Comparison of ENCODE assay signal across 8 cellular contexts in the genomic region with DNA sequence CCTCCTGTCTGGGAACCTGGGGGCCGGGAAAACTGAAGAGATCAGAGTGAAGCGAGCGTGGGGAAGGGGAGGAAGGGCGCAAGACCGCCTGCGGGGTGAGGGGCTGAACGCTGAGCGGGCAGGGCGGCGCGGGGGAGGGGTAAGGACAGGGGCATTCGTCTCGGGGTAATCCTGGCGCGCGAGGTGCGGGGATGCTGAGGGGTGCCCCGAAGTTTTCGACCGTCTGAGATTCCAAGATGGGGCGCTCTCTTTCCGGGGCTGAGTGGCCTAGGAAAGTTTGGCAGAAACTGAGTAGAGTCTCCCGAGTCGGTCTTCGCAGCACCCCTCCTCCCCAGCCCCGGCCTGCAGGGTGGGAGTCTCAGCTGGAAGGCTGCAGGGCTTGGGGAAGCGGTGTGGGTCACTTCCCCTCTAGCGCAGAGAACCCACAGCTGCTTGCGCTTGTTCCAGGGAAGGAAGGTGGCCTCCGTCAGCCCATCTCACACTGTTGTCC. TPM values are rescaled to one million over a fixed set of nuclear protein-coding genes. Genes with fewer than 3 reads are reported as not detected.
DNase-seq lines count a peak whose midpoint lies in the region; ATAC-seq, FAIRE-seq and TF ChIP-seq lines count a peak whose summit lies in the region.

No MANE protein-coding gene starts in this region.

- WGBS in right cardiac atrium, result 3% methylated on average over 30 of the region's 30 CpGs

- no peak for FAIRE-seq in D721Med (lab: Jason Lieb, UNC)

- intact Hi-C loops in right cardiac atrium (cut with DNase I), result loop anchor here in 3 of 4 donors (5.0 to 10.0 kb wide), 5 partner anchors 81 to 241 kb away; a partner anchor contains a TSS

- peaks cover 7% of the 10 kb centered on the region for H3K4me1 ChIP-seq in right cardiac atrium (ENCODE audit: control insufficient read depth, insufficient read depth, low read length)

- H3K4me3 ChIP-seq in right cardiac atrium (ENCODE audit: low read length) (peak overlapping the region; percentile 62), skin epidermis (peak overlapping the region; percentile 36 to 58 (median 46))

- peak; percentile 9 for DNase-seq in activated naive CD4-positive, alpha-beta T cell treated with Interleukin-2 at 50 U/mL for 16 hours
- DNase-seq in activated naive CD4-positive, alpha-beta T cell treated with anti-CD3 and anti-CD28 coated beads, Interleukin-2, amount 50 U/mL, for 16 hours, result no peak
- DNase-seq in activated CD8-positive, alpha-beta memory T cell treated with anti-CD3 and anti-CD28 coated beads, Interleukin-2, amount 50 U/mL, for 48 hours, result peak; percentile 63
- DNase-seq in right cardiac atrium (peak in 2 of 3 donors; percentile 82 to 84), ureter (ENCODE audit: low spot score) (no peak), D721Med (ENCODE audit: insufficient read length, low spot score) (no peak)

- H3K9me3 ChIP-seq in right cardiac atrium (ENCODE audit: control insufficient read depth, low read length), result no peaks in the 10 kb centered on the region

- ATAC-seq in right cardiac atrium (peak; percentile 9 to 17), HG02642 (IDR thresholded peaks at IDR 0.05; ENCODE audit: poor library complexity, unreplicated experiment) (no peak)

- no peaks in the 10 kb centered on the region for H3K27me3 ChIP-seq in right cardiac atrium (ENCODE audit: control insufficient read depth, insufficient read depth)

- H3K27ac ChIP-seq in right cardiac atrium (ENCODE audit: low read length), result peak overlapping the region; percentile 86
- peak overlapping the region in 19 of 21 experiments; percentile 12 to 84 (median 64) for H3K27ac ChIP-seq in skin epidermis

- TF ChIP-seq CTCF in D721Med (IDR thresholded peaks at IDR 0.05; ENCODE audit: insufficient read depth, missing control alignments), result no peak

RNA-seq across cellular contexts. Expression of a gene that starts 0.6 kb away (rescaled TPM):
- 10 to 100 TPM; 16.7 to 30.4 (median 24.9) TPM for total RNA-seq in right cardiac atrium
- 15.5 TPM for polyA plus RNA-seq in right cardiac atrium
- 8.2 TPM for total RNA-seq in ureter

RNA-seq across cellular contexts. Expression of a gene that starts 10.5 kb away (rescaled TPM):
- total RNA-seq in right cardiac atrium (100 to 1,000 TPM; 647 to 821 (median 732) TPM), ureter (1,081 TPM)
- polyA plus RNA-seq in right cardiac atrium, result 1,420 TPM

Comparison
In these comparisons a context has a peak if more than half of its experiments do, and no peak if none do; other contexts are left out.
1. DNase-seq: peak in activated naive CD4-positive, alpha-beta T cell treated with Interleukin-2 at 50 U/mL for 16 hours (single experiment), activated CD8-positive, alpha-beta memory T cell treated with anti-CD3 and anti-CD28 coated beads, Interleukin-2, amount 50 U/mL, for 48 hours (single experiment) and right cardiac atrium (2 of 3); none in activated naive CD4-positive, alpha-beta T cell treated with anti-CD3 and anti-CD28 coated beads, Interleukin-2, amount 50 U/mL, for 16 hours (single experiment), ureter (single experiment) and D721Med (single experiment).